Comparison of ENCODE assay signal across 16 cellular contexts in the genomic region with DNA sequence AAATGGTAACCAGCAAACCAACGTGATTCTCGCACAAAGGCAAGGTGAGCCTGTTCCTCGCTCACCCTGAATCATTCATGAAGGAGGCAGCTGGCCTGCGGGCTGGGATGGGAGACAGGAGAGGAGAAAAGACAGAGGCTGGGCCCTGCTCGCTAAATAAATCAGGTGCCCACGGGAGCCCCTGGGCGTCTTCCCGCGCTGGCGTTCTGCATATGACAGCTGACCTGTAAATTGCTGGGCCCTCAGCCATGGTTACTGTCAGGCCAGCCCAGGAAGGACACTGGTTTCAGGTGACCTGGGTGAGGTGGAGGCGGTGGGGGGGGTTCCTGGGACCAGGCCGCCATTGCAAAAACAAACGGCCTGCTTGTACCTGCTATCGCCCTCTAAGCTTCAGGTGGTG. TPM values are rescaled to one million over a fixed set of nuclear protein-coding genes. Genes with fewer than 3 reads are reported as not detected.
DNase-seq lines count a peak whose midpoint lies in the region; ATAC-seq and TF ChIP-seq lines count a peak whose summit lies in the region.
"Had no signal": no experiment of that assay in that cellular context is flagged by ENCODE, and none has a peak within 500 bp of the region (broad histone marks: within the 10 kb centered on the region; RNA-seq: fewer than 3 reads in every experiment).

No MANE protein-coding gene starts in this region.

- in situ Hi-C loops in Panc1 (cut with HindIII; ENCODE audit: low pct_unique_long_range_greater_than_20kb, low sequenced_read_pairs) = no loop called here

- H3K36me3 Mint-ChIP-seq in endodermal cell (ENCODE audit: low read depth) (peaks cover 3% of the 10 kb centered on the region), T-cell (no peaks in the 10 kb centered on the region)

- no peak overlapping the region for H3K27ac Mint-ChIP-seq in endodermal cell
- no peak overlapping the region for H3K27ac Mint-ChIP-seq in T-cell

- H3K9me3 ChIP-seq in Panc1 (ENCODE audit: control insufficient read depth, insufficient read depth, low read depth, low read length) (no peaks in the 10 kb centered on the region), endodermal cell (ENCODE audit: control insufficient read depth, low read length) (no peaks in the 10 kb centered on the region), osteoblast (ENCODE audit: low read depth, low read length) (no peaks in the 10 kb centered on the region)
- H3K9me3 ChIP-seq: BE2C, SJCRH30 had no signal

- WGBS in endodermal cell (ENCODE audit: insufficient coverage in 1 of 2, insufficient read length in 1 of 2), 2 experiments = 94 to 100% methylated on average over 5 to 14 of the region's 14 CpGs

- 0 out of 2 replicates have a peak overlapping the region, but pooled peaks have one; percentile 17 for H3K27ac ChIP-seq in Panc1 (ENCODE audit: low read length)
- H3K27ac ChIP-seq in endodermal cell (ENCODE audit: low read depth, low read length) = no peak overlapping the region
- no peak overlapping the region for H3K27ac ChIP-seq in osteoblast (ENCODE audit: low read depth, low read length)
- H3K27ac ChIP-seq: KMS-11, SJCRH30 had no signal

- H3K4me3 Mint-ChIP-seq in endodermal cell (no peak overlapping the region), T-cell (no peak overlapping the region)

- no peak for TF ChIP-seq CTCF in Panc1 (IDR thresholded peaks at IDR 0.05)
- no peak for TF ChIP-seq CTCF in endodermal cell (conservative IDR thresholded peaks at IDR 0.05)
- no peak for TF ChIP-seq CTCF in osteoblast (IDR thresholded peaks at IDR 0.05; ENCODE audit: extremely low read depth, low read depth, low read length)

- peaks cover 8% of the 10 kb centered on the region for H4K20me1 ChIP-seq in osteoblast (ENCODE audit: insufficient read depth, low read length)

- H3K4me2 ChIP-seq in osteoblast (ENCODE audit: insufficient read depth, low read length) = no peak overlapping the region
- H3K4me2 ChIP-seq: KMS-11 had no signal

- H3K4me1 Mint-ChIP-seq in endodermal cell (peaks cover 18% of the 10 kb centered on the region), T-cell (peaks cover under 1 to 10% (median 4%) of the 10 kb centered on the region in 3 donors)

- H3K4me3 ChIP-seq in Panc1 (ENCODE audit: low read depth in 2 of 2, low read length in 2 of 2) (no peak overlapping the region), endodermal cell (ENCODE audit: low read length) (no peak overlapping the region), osteoblast (ENCODE audit: insufficient read depth, low read length) (no peak overlapping the region)
- H3K4me3 ChIP-seq: SJCRH30 had no signal

- no peak for ATAC-seq in Panc1
- no peak for ATAC-seq in T-cell (replicated peaks in 1 of 4)
- ATAC-seq: HepG2 had no signal

- H3K27me3 ChIP-seq in Panc1 (ENCODE audit: control insufficient read depth, insufficient read depth, low read length) (no peaks in the 10 kb centered on the region), endodermal cell (ENCODE audit: control insufficient read depth, insufficient read depth, low read length, poor library complexity, severe bottlenecking) (no peaks in the 10 kb centered on the region), osteoblast (ENCODE audit: insufficient read depth, low read length) (no peaks in the 10 kb centered on the region)
- H3K27me3 ChIP-seq: BE2C, SJCRH30 had no signal

- intact Hi-C loops in Panc1 (cut with micrococcal nuclease; ENCODE audit: unreplicated experiment) = no loop called here

- no TSS peak for BruUV-seq in Panc1 (replicated peaks; lab: Mats Ljungman, UMichigan)

- CTCF ChIA-PET in Panc1 (lab: Charles Lee) = no interaction called here
- CTCF ChIA-PET in T-cell (lab: Charles Lee) = no interaction called here

- no peak overlapping the region for H2AFZ ChIP-seq in osteoblast (ENCODE audit: low read length)

- H3K36me3 ChIP-seq in Panc1 (ENCODE audit: control insufficient read depth, insufficient read depth, low read length) (peaks cover 7% of the 10 kb centered on the region; the same call in 1 of the 2 replicates), endodermal cell (ENCODE audit: control insufficient read depth, insufficient read depth, low read length) (no peaks in the 10 kb centered on the region), osteoblast (ENCODE audit: insufficient read depth, low read length) (no peaks in the 10 kb centered on the region)

- peaks cover 10% of the 10 kb centered on the region for H3K79me2 ChIP-seq in osteoblast (ENCODE audit: insufficient read depth, low read length)

- peak; percentile 55 for DNase-seq in ELF-1 (ENCODE audit: low read depth, low spot score)
- no peak for DNase-seq in Panc1 (ENCODE audit: low read depth, low spot score)
- peak; percentile 55 for DNase-seq in endodermal cell
- peak; percentile 15 for DNase-seq in osteoblast (ENCODE audit: insufficient read length, low spot score, missing footprints)
- DNase-seq in T-cell = no peak
- DNase-seq in NCI-H1048 (lab: John Stamatoyannopoulos, UW) = no peak
- DNase-seq in GM19238 (ENCODE audit: insufficient read length, low spot score) = no peak
- DNase-seq: BE2C, Calu3, NCI-H1436, NCI-H1930, NCI-H524 treated with DMSO at 0.1 percent for 48 hours, SJCRH30 had no signal

- no peaks in the 10 kb centered on the region for H3K27me3 Mint-ChIP-seq in endodermal cell (ENCODE audit: insufficient read depth)
- H3K27me3 Mint-ChIP-seq in T-cell = peaks cover 3 to 6% of the 10 kb centered on the region in 2 donors
- H3K27me3 Mint-ChIP-seq: CD4-positive, alpha-beta memory T cell had no signal

- no peak overlapping the region for H3K9ac ChIP-seq in endodermal cell (ENCODE audit: extremely low read depth, low read length, poor library complexity, severe bottlenecking)
- H3K9ac ChIP-seq: KMS-11 had no signal

- no peaks in the 10 kb centered on the region for H3K9me3 Mint-ChIP-seq in endodermal cell
- no peaks in the 10 kb centered on the region for H3K9me3 Mint-ChIP-seq in T-cell
- H3K9me3 Mint-ChIP-seq: CD4-positive, alpha-beta memory T cell had no signal

- POLR2A ChIA-PET in Panc1 (lab: Charles Lee) = no interaction called here
- POLR2A ChIA-PET in T-cell (lab: Charles Lee) = no interaction called here

- peaks cover 17% of the 10 kb centered on the region for H3K4me1 ChIP-seq in Panc1 (ENCODE audit: control insufficient read depth, insufficient read depth, low read length)
- H3K4me1 ChIP-seq in endodermal cell (ENCODE audit: control insufficient read depth, insufficient read depth, low read length) = peaks cover 3% of the 10 kb centered on the region
- peaks cover 14% of the 10 kb centered on the region for H3K4me1 ChIP-seq in osteoblast (ENCODE audit: insufficient read depth, low read length)

RNA-seq across cellular contexts. Expression of a gene that starts 3.5 kb away (rescaled TPM):
- 515 TPM for total RNA-seq in Panc1 (2021; ENCODE audit: unreplicated experiment)
- polyA plus RNA-seq in Panc1 (2012; ENCODE audit: insufficient read length) = 590 TPM
- total RNA-seq in endodermal cell = 100 to 1,000 TPM; 647 to 694 TPM
- polyA plus RNA-seq in endodermal cell (2013, experiment 1 of 2) = 360 TPM
- polyA plus RNA-seq in endodermal cell (2013, experiment 2 of 2) = 328 TPM
- 106 and 124 TPM in 2 replicates for total RNA-seq in osteoblast
- 100 to 1,000 TPM; 307 to 343 (median 316) TPM for total RNA-seq in T-cell

RNA-seq across cellular contexts. Expression of a gene that starts 28.0 kb away (rescaled TPM):
- total RNA-seq in Panc1 (2021; ENCODE audit: unreplicated experiment) (63.7 TPM), endodermal cell (100 to 1,000 TPM; 110 to 111 TPM), osteoblast (0.36 TPM in 1 of 2 replicates, not detected in the other), T-cell (under 1 TPM in 3 of 5 donors, not detected in 2; 0.22 to 0.36 (median 0.26) TPM)
- polyA plus RNA-seq in Panc1 (2012; ENCODE audit: insufficient read length) = 123 TPM
- polyA plus RNA-seq in endodermal cell (2013, experiment 1 of 2) = 157 TPM
- polyA plus RNA-seq in endodermal cell (2013, experiment 2 of 2) = 150 TPM
- total RNA-seq: Calu3; CD4-positive, alpha-beta memory T cell; SJCRH30 had no signal
- polyA plus RNA-seq: CD4-positive, alpha-beta memory T cell had no signal

RNA-seq across cellular contexts. Expression of a gene that starts 33.9 kb away (rescaled TPM):
- 5.8 TPM for total RNA-seq in Panc1 (2021; ENCODE audit: unreplicated experiment)
- 5.9 TPM for polyA plus RNA-seq in Panc1 (2012; ENCODE audit: insufficient read length)
- 1 to 10 TPM; 2.5 to 3.7 TPM for total RNA-seq in endodermal cell
- 1.2 TPM for polyA plus RNA-seq in endodermal cell (2013, experiment 1 of 2)
- 1.2 TPM for polyA plus RNA-seq in endodermal cell (2013, experiment 2 of 2)
- total RNA-seq in osteoblast = not detected in 2 replicates
- total RNA-seq in T-cell = 1 to 10 TPM in 2 of 5 donors, under 1 TPM in 3; 0.20 to 1.2 (median 0.38) TPM
- total RNA-seq: Calu3; CD4-positive, alpha-beta memory T cell; HepG2; SJCRH30 had no signal
- polyA plus RNA-seq: CD4-positive, alpha-beta memory T cell; HepG2 had no signal

RNA-seq across cellular contexts. Expression of a gene that starts 42.9 kb away (rescaled TPM):
- total RNA-seq in Panc1 (2021; ENCODE audit: unreplicated experiment) (5.8 TPM), endodermal cell (under 1 TPM in 1 of 2 donors, not detected in 1; 0.11 TPM), osteoblast (0.36 and 0.59 TPM in 2 replicates), T-cell (under 1 TPM in 3 of 5 donors, not detected in 2; 0.10 to 0.16 (median 0.15) TPM)
- polyA plus RNA-seq in Panc1 (2012; ENCODE audit: insufficient read length) = 4.3 TPM
- polyA plus RNA-seq in endodermal cell (2013, experiment 1 of 2) = 0.18 TPM
- 0.21 TPM for polyA plus RNA-seq in endodermal cell (2013, experiment 2 of 2)
- total RNA-seq: CD4-positive, alpha-beta memory T cell had no signal
- polyA plus RNA-seq: CD4-positive, alpha-beta memory T cell had no signal

RNA-seq across cellular contexts. Expression of a gene that starts 47.0 kb away (rescaled TPM):
- total RNA-seq in Panc1 (2021; ENCODE audit: unreplicated experiment) = 1.5 TPM
- polyA plus RNA-seq in Panc1 (2012; ENCODE audit: insufficient read length) = 2.6 TPM
- total RNA-seq in endodermal cell = not detected
- polyA plus RNA-seq in endodermal cell (2013, experiment 1 of 2) = 0.61 TPM
- 0.29 TPM for polyA plus RNA-seq in endodermal cell (2013, experiment 2 of 2)
- not detected in 2 replicates for total RNA-seq in osteoblast
- total RNA-seq in T-cell = under 1 TPM in 1 of 5 donors, not detected in 4; 0.50 TPM
- total RNA-seq: Calu3; CD4-positive, alpha-beta memory T cell; HepG2; SJCRH30 had no signal
- polyA plus RNA-seq: CD4-positive, alpha-beta memory T cell; HepG2 had no signal

Comparison
In these comparisons a context has a peak if more than half of its experiments do, and no peak if none do; other contexts are left out.
1. DNase-seq: peak in ELF-1 (single experiment), endodermal cell (single experiment) and osteoblast (single experiment); none in Panc1 (single experiment), T-cell (0 of 34), NCI-H1048 (single experiment) and GM19238 (single experiment).
2. RNA of a gene that starts 28.0 kb away (total RNA-seq): 110 to 111 TPM in endodermal cell and 63.7 TPM in Panc1 (single experiment); 0.36 TPM in osteoblast and 0.22 to 0.36 TPM in T-cell; every median in the first group is over 10 times any median in the second.